ENCODE assay signal across 23 cellular contexts in the genomic region with DNA sequence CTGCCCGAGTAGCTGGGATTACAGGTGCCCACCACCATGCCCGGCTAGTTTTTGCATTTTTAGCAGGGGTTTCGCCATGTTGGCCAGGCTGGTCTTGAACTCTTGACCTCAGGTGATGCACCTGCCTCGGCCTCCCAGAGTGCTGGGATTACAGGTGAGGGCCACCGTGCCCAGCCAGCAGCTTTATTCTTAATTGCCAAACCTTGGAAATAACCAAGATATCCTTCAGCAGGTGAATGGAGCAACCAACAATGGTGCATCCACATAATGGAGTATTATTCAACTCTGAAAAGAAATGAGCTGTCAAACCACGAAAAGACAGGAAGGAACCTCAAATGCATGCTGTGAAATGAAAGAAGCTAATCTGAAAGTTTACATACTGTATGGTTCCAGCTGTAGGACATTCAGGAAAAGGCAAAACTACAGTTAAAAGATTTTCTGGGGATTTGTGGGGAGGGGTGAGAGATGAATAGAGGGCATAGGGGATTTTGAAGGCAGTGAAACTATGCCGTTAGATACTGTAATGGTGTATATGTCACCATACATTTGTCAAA.
DNase-seq lines count a peak whose midpoint lies in the region; ATAC-seq and TF ChIP-seq lines count a peak whose summit lies in the region.
"Had no signal": no experiment of that assay in that cellular context is flagged by ENCODE, and none has a peak within 500 bp of the region (broad histone marks: within the 10 kb centered on the region; RNA-seq: fewer than 3 reads in every experiment).

No MANE protein-coding gene starts in this region.

- DNase-seq in activated naive CD4-positive, alpha-beta T cell treated with anti-CD3 and anti-CD28 coated beads, Interleukin-2, amount 10 ng/mL, durations not matched to agents 7 days and 5 days: no peak
- DNase-seq in activated naive CD4-positive, alpha-beta T cell treated with Interleukin-2 at 50 U/mL for 16 hours: no peak
- DNase-seq in activated naive CD8-positive, alpha-beta T cell treated with anti-CD3 and anti-CD28 coated beads for 36 hours: no peak
- peak; percentile 23 for DNase-seq in stimulated activated CD8-positive, alpha-beta memory T cell treated with anti-CD3 and anti-CD28 coated beads, Interleukin-4, amount 100 ng/mL, for 48 hours
- DNase-seq in activated effector memory CD4-positive, alpha-beta T cell treated with Interleukin-2 at 50 U/mL for 16 hours: no peak
- DNase-seq: ACHN; effector CD8-positive, alpha-beta T cell; hippocampal formation; Kasumi-1; left ventricle myocardium inferior; midbrain; NCI-H1105; NCI-H2081; posterior cingulate gyrus; sigmoid colon; SW 1271 had no signal

- TF ChIP-seq CTCF in Loucy (conservative IDR thresholded peaks at IDR 0.05; ENCODE audit: low read length): no peak

- H3K4me3 Mint-ChIP-seq in activated naive CD4-positive, alpha-beta T cell treated with anti-CD3 and anti-CD28 coated beads, Interleukin-2, amount 10 ng/mL, durations not matched to agents 7 days and 5 days: no peak overlapping the region
- H3K4me3 Mint-ChIP-seq in activated naive CD8-positive, alpha-beta T cell treated with anti-CD3 and anti-CD28 coated beads for 36 hours: no peak overlapping the region
- H3K4me3 Mint-ChIP-seq: brain had no signal

- H3K9me2 ChIP-seq in Loucy (replicated peaks; ENCODE audit: low read depth, low read length): no peaks in the 10 kb centered on the region

- H3K4me3 ChIP-seq in Loucy (ENCODE audit: low read length, poor library complexity, severe bottlenecking): no peak overlapping the region
- H3K4me3 ChIP-seq: BLaER1 treated with 17β-estradiol and CSF1 and Interleukin-3, amounts not matched to agents 10 nM and 100 nM; left ventricle myocardium inferior; sigmoid colon had no signal

- no peaks in the 10 kb centered on the region for H3K27me3 Mint-ChIP-seq in activated naive CD4-positive, alpha-beta T cell treated with anti-CD3 and anti-CD28 coated beads, Interleukin-2, amount 10 ng/mL, durations not matched to agents 7 days and 5 days
- no peaks in the 10 kb centered on the region for H3K27me3 Mint-ChIP-seq in activated naive CD8-positive, alpha-beta T cell treated with anti-CD3 and anti-CD28 coated beads for 36 hours

- H3K4me1 ChIP-seq in Loucy (ENCODE audit: insufficient read depth, low read length, poor library complexity, severe bottlenecking): peaks cover 15% of the 10 kb centered on the region
- H3K4me1 ChIP-seq: left ventricle myocardium inferior, sigmoid colon had no signal

- ATAC-seq in HG03039 (IDR thresholded peaks at IDR 0.05; ENCODE audit: unreplicated experiment) (no peak), HG02852 (IDR thresholded peaks at IDR 0.05; ENCODE audit: unreplicated experiment) (no peak)
- ATAC-seq: esophagus mucosa, Right ventricle myocardium inferior had no signal

- no peak overlapping the region for H2AFZ ChIP-seq in Loucy (ENCODE audit: low read length)

- no peaks in the 10 kb centered on the region for H3K9me3 ChIP-seq in Loucy (ENCODE audit: insufficient read depth, low read depth, low read length)
- H3K9me3 ChIP-seq: left ventricle myocardium inferior, sigmoid colon had no signal

- no peaks in the 10 kb centered on the region for H4K20me1 ChIP-seq in Loucy (ENCODE audit: insufficient read depth, low read length, poor library complexity, severe bottlenecking)
- H4K20me1 ChIP-seq: BLaER1 treated with 17β-estradiol and CSF1 and Interleukin-3, amounts not matched to agents 10 nM and 100 nM had no signal

- peaks cover 17% of the 10 kb centered on the region for H3K36me3 Mint-ChIP-seq in activated naive CD4-positive, alpha-beta T cell treated with anti-CD3 and anti-CD28 coated beads, Interleukin-2, amount 10 ng/mL, durations not matched to agents 7 days and 5 days
- peaks cover 21% of the 10 kb centered on the region for H3K36me3 Mint-ChIP-seq in activated naive CD8-positive, alpha-beta T cell treated with anti-CD3 and anti-CD28 coated beads for 36 hours
- H3K36me3 Mint-ChIP-seq: brain had no signal

- H3K27me3 ChIP-seq in Loucy (ENCODE audit: insufficient read depth, low read length, poor library complexity, severe bottlenecking): no peaks in the 10 kb centered on the region
- H3K27me3 ChIP-seq: BLaER1 treated with 17β-estradiol and CSF1 and Interleukin-3, amounts not matched to agents 10 nM and 100 nM; sigmoid colon had no signal

- CTCF ChIA-PET in activated naive CD4-positive, alpha-beta T cell treated with anti-CD3 and anti-CD28 coated beads, Interleukin-2, amount 10 ng/mL, durations not matched to agents 7 days and 5 days (lab: Charles Lee): interaction anchor here (0.8 to 3.1 kb wide), 6 partner anchors 9 to 122 kb away, joined by 3 to 10 read pairs (median 7); no protein-coding TSS in a partner anchor

- H3K4me2 ChIP-seq in Loucy (ENCODE audit: low read depth, low read length, poor library complexity, severe bottlenecking): peak overlapping the region; percentile 17

- no peaks in the 10 kb centered on the region for H3K79me2 ChIP-seq in Loucy (ENCODE audit: insufficient read depth, low read length)

- peaks cover 14% of the 10 kb centered on the region for H3K9me3 Mint-ChIP-seq in activated naive CD4-positive, alpha-beta T cell treated with anti-CD3 and anti-CD28 coated beads, Interleukin-2, amount 10 ng/mL, durations not matched to agents 7 days and 5 days
- peaks cover 11% of the 10 kb centered on the region for H3K9me3 Mint-ChIP-seq in activated naive CD8-positive, alpha-beta T cell treated with anti-CD3 and anti-CD28 coated beads for 36 hours

- H3K27ac Mint-ChIP-seq in activated naive CD4-positive, alpha-beta T cell treated with anti-CD3 and anti-CD28 coated beads, Interleukin-2, amount 10 ng/mL, durations not matched to agents 7 days and 5 days: peak overlapping the region; percentile 96
- H3K27ac Mint-ChIP-seq in activated naive CD8-positive, alpha-beta T cell treated with anti-CD3 and anti-CD28 coated beads for 36 hours: peak overlapping the region; percentile 96
- H3K27ac Mint-ChIP-seq: brain had no signal

- H3K36me3 ChIP-seq in Loucy (ENCODE audit: insufficient read depth, low read length): no peaks in the 10 kb centered on the region
- H3K36me3 ChIP-seq: BLaER1 treated with 17β-estradiol and CSF1 and Interleukin-3, amounts not matched to agents 10 nM and 100 nM; left ventricle myocardium inferior; sigmoid colon had no signal

- H3K9ac ChIP-seq in Loucy (ENCODE audit: low read depth, low read length, poor library complexity, severe bottlenecking): no peak overlapping the region
- H3K9ac ChIP-seq: BLaER1 treated with 17β-estradiol and CSF1 and Interleukin-3, amounts not matched to agents 10 nM and 100 nM had no signal

- no peaks in the 10 kb centered on the region for H3F3A ChIP-seq in Loucy (ENCODE audit: low read depth)

- H3K4me1 Mint-ChIP-seq in activated naive CD4-positive, alpha-beta T cell treated with anti-CD3 and anti-CD28 coated beads, Interleukin-2, amount 10 ng/mL, durations not matched to agents 7 days and 5 days: peaks cover 85% of the 10 kb centered on the region
- H3K4me1 Mint-ChIP-seq in activated naive CD8-positive, alpha-beta T cell treated with anti-CD3 and anti-CD28 coated beads for 36 hours: peaks cover 75% of the 10 kb centered on the region
- H3K4me1 Mint-ChIP-seq: brain had no signal
